Comparison of ENCODE assay signal across 20 cellular contexts in genomic region chr3:72595927-72596610, GRCh38.
DNase-seq lines count a peak whose midpoint lies in the region; ATAC-seq and TF ChIP-seq lines count a peak whose summit lies in the region.
"Had no signal": no experiment of that assay in that cellular context is flagged by ENCODE, and none has a peak within 500 bp of the region (broad histone marks: within the 10 kb centered on the region; RNA-seq: fewer than 3 reads in every experiment).

No MANE protein-coding gene starts in this region.

- peaks cover 4% of the 10 kb centered on the region; the same call in 1 of the 2 replicates for H3K4me1 ChIP-seq in HEK293 (ENCODE audit: control insufficient read depth, insufficient read depth, low read length)
- peaks cover 22% of the 10 kb centered on the region for H3K4me1 ChIP-seq in endodermal cell (ENCODE audit: control insufficient read depth, insufficient read depth, low read length)
- no peaks in the 10 kb centered on the region for H3K4me1 ChIP-seq in prostate gland (replicated peaks)
- no peaks in the 10 kb centered on the region for H3K4me1 ChIP-seq in CD8-positive, alpha-beta T cell (ENCODE audit: insufficient read depth, low read length)
- no peaks in the 10 kb centered on the region for H3K4me1 ChIP-seq in gastrocnemius medialis
- H3K4me1 ChIP-seq: HAP-1 had no signal

- no peak for ATAC-seq in HG03460 (IDR thresholded peaks at IDR 0.05; ENCODE audit: unreplicated experiment)
- no peak for ATAC-seq in CD8-positive, alpha-beta T cell
- ATAC-seq in gastrocnemius medialis, result no peak

- 87% methylated on average over 6 to 7 of the region's 7 CpGs for WGBS in endodermal cell (ENCODE audit: insufficient coverage in 1 of 2, insufficient read length in 1 of 2), 2 experiments
- WGBS in prostate gland, result 95% methylated on average over 7 of the region's 7 CpGs

- no peak overlapping the region for H3K9ac ChIP-seq in endodermal cell (ENCODE audit: extremely low read depth, low read length, poor library complexity, severe bottlenecking)
- H3K9ac ChIP-seq: BLaER1 had no signal

- H3K9me3 ChIP-seq in HEK293 (ENCODE audit: control insufficient read depth, insufficient read depth, low read depth, low read length) (no peaks in the 10 kb centered on the region), endodermal cell (ENCODE audit: control insufficient read depth, low read length) (no peaks in the 10 kb centered on the region), prostate gland (no peaks in the 10 kb centered on the region), gastrocnemius medialis (no peaks in the 10 kb centered on the region)
- no peaks in the 10 kb centered on the region for H3K9me3 ChIP-seq in CD8-positive, alpha-beta T cell (ENCODE audit: low read length)
- H3K9me3 ChIP-seq: BLaER1, HAP-1 had no signal

- H3K27me3 ChIP-seq in endodermal cell (ENCODE audit: control insufficient read depth, insufficient read depth, low read length, poor library complexity, severe bottlenecking) (no peaks in the 10 kb centered on the region), prostate gland (replicated peaks; ENCODE audit: insufficient read depth) (no peaks in the 10 kb centered on the region), gastrocnemius medialis (peaks cover 0 to 4% (median 2%) of the 10 kb centered on the region in 3 donors)
- H3K27me3 ChIP-seq in CD8-positive, alpha-beta T cell (ENCODE audit: insufficient read depth, low read length), result no peaks in the 10 kb centered on the region
- H3K27me3 ChIP-seq: BLaER1 had no signal

- H3K4me3 ChIP-seq in HEK293 (ENCODE audit: low read depth, low read length) (no peak overlapping the region), endodermal cell (ENCODE audit: low read length) (no peak overlapping the region), prostate gland (no peak overlapping the region), gastrocnemius medialis (no peak overlapping the region)
- H3K4me3 ChIP-seq in CD8-positive, alpha-beta T cell (ENCODE audit: low read depth, low read length), result no peak overlapping the region
- H3K4me3 ChIP-seq: BLaER1, HAP-1 had no signal

- TF ChIP-seq CTCF in HEK293 (tag by site-specific recombination; IDR thresholded peaks at IDR 0.05), result no peak
- no peak for TF ChIP-seq CTCF in endodermal cell (conservative IDR thresholded peaks at IDR 0.05)
- no peak for TF ChIP-seq CTCF in prostate gland (IDR thresholded peaks at IDR 0.05)
- TF ChIP-seq CTCF in CD8-positive, alpha-beta T cell (IDR thresholded peaks at IDR 0.05), result no peak
- no peak for TF ChIP-seq CTCF in gastrocnemius medialis (IDR thresholded peaks at IDR 0.05 in 4 of 5, conservative IDR thresholded peaks at IDR 0.05 in 1 of 5)

- in situ Hi-C loops in gastrocnemius medialis (cut with MboI; ENCODE audit: low sequenced_read_pairs in 4 of 4), result no loop called here

- no peaks in the 10 kb centered on the region for H3K36me3 Mint-ChIP-seq in activated CD4-positive, alpha-beta T cell treated with anti-CD3 and anti-CD28 coated beads, Interleukin-2, amount 10 ng/mL, durations not matched to agents 7 days and 5 days (ENCODE audit: low read depth)
- H3K36me3 Mint-ChIP-seq in endodermal cell (ENCODE audit: low read depth), result no peaks in the 10 kb centered on the region
- H3K36me3 Mint-ChIP-seq in CD8-positive, alpha-beta T cell, result no peaks in the 10 kb centered on the region
- H3K36me3 Mint-ChIP-seq: CD8-positive, alpha-beta memory T cell had no signal

- DNase-seq in activated CD4-positive, alpha-beta T cell treated with anti-CD3 and anti-CD28 coated beads, Interleukin-2, amount 10 ng/mL, durations not matched to agents 7 days and 5 days, result no peak
- DNase-seq in activated CD4-positive, alpha-beta T cell treated with anti-CD3 and anti-CD28 coated beads, Interleukin-2, amount 50 U/mL, for 1 hour, result no peak
- peak; percentile 50 for DNase-seq in endodermal cell
- no peak for DNase-seq in prostate gland (ENCODE audit: low spot score)
- DNase-seq in CD8-positive, alpha-beta T cell, result no peak
- DNase-seq in gastrocnemius medialis, result no peak
- DNase-seq: 8988T; CD8-positive, alpha-beta memory T cell; DMS79 treated with DMSO at 0.1 percent for 48 hours; KBM-7; NCI-H1436; NCI-H2029; NCI-H2171; NCI-H446 treated with DMSO at 0.1 percent for 48 hours; NK-92 treated with Interleukin-12 subunit alpha and Interleukin-12 subunit beta, amount 100 ng/mL, for 24 hours; SHP77 treated with DMSO at 0.1 percent for 48 hours had no signal

- no peaks in the 10 kb centered on the region for H3K27me3 Mint-ChIP-seq in activated CD4-positive, alpha-beta T cell treated with anti-CD3 and anti-CD28 coated beads, Interleukin-2, amount 10 ng/mL, durations not matched to agents 7 days and 5 days
- H3K27me3 Mint-ChIP-seq in endodermal cell (ENCODE audit: insufficient read depth), result peaks cover 4% of the 10 kb centered on the region
- H3K27me3 Mint-ChIP-seq in CD8-positive, alpha-beta T cell (ENCODE audit: low read depth), result no peaks in the 10 kb centered on the region

- H3K36me3 ChIP-seq in HEK293 (ENCODE audit: control insufficient read depth in 2 of 2, insufficient read depth in 1 of 2, low read length in 2 of 2) (no peaks in the 10 kb centered on the region), endodermal cell (ENCODE audit: control insufficient read depth, insufficient read depth, low read length) (no peaks in the 10 kb centered on the region), prostate gland (no peaks in the 10 kb centered on the region), gastrocnemius medialis (no peaks in the 10 kb centered on the region)
- H3K36me3 ChIP-seq in CD8-positive, alpha-beta T cell (ENCODE audit: insufficient read depth, low read length), result no peaks in the 10 kb centered on the region
- H3K36me3 ChIP-seq: BLaER1, HAP-1 had no signal

- H3K27ac Mint-ChIP-seq in activated CD4-positive, alpha-beta T cell treated with anti-CD3 and anti-CD28 coated beads, Interleukin-2, amount 10 ng/mL, durations not matched to agents 7 days and 5 days, result peak overlapping the region; percentile 51
- no peak overlapping the region for H3K27ac Mint-ChIP-seq in endodermal cell
- no peak overlapping the region for H3K27ac Mint-ChIP-seq in CD8-positive, alpha-beta T cell
- H3K27ac Mint-ChIP-seq: CD8-positive, alpha-beta memory T cell had no signal

- no peak overlapping the region for H3K4me3 Mint-ChIP-seq in activated CD4-positive, alpha-beta T cell treated with anti-CD3 and anti-CD28 coated beads, Interleukin-2, amount 10 ng/mL, durations not matched to agents 7 days and 5 days
- no peak overlapping the region for H3K4me3 Mint-ChIP-seq in endodermal cell
- no peak overlapping the region for H3K4me3 Mint-ChIP-seq in CD8-positive, alpha-beta T cell
- H3K4me3 Mint-ChIP-seq: CD8-positive, alpha-beta memory T cell had no signal

- TF ChIP-seq POLR2A in prostate gland (IDR thresholded peaks at IDR 0.05), result no peak
- no peak for TF ChIP-seq POLR2A in gastrocnemius medialis (IDR thresholded peaks at IDR 0.05)

- intact Hi-C loops in prostate gland (cut with DNase I) (no loop called here), gastrocnemius medialis (cut with DNase I; ENCODE audit: low total_unique reads) (no loop called here)
- intact Hi-C loops in CD8-positive, alpha-beta T cell (cut with DNase I, micrococcal nuclease), result no loop called here

- H3K9me3 Mint-ChIP-seq in activated CD4-positive, alpha-beta T cell treated with anti-CD3 and anti-CD28 coated beads, Interleukin-2, amount 10 ng/mL, durations not matched to agents 7 days and 5 days, result no peaks in the 10 kb centered on the region
- H3K9me3 Mint-ChIP-seq in endodermal cell, result no peaks in the 10 kb centered on the region
- no peaks in the 10 kb centered on the region for H3K9me3 Mint-ChIP-seq in CD8-positive, alpha-beta T cell

- POLR2A ChIA-PET in activated CD4-positive, alpha-beta T cell treated with anti-CD3 and anti-CD28 coated beads, Interleukin-2, amount 10 ng/mL, durations not matched to agents 7 days and 5 days (lab: Charles Lee), result no interaction called here
- POLR2A ChIA-PET in HEK293 (lab: Yijun Ruan, JAX), result no interaction called here
- POLR2A ChIA-PET in CD8-positive, alpha-beta T cell (lab: Charles Lee), result no interaction called here

- H3K27ac ChIP-seq in HEK293 (ENCODE audit: extremely low read depth, low read depth, low read length), result no peak overlapping the region
- H3K27ac ChIP-seq in endodermal cell (ENCODE audit: low read depth, low read length), result no peak overlapping the region
- H3K27ac ChIP-seq in prostate gland, result no peak overlapping the region
- H3K27ac ChIP-seq in CD8-positive, alpha-beta T cell (ENCODE audit: low read depth, low read length), result no peak overlapping the region
- H3K27ac ChIP-seq in gastrocnemius medialis, result no peak overlapping the region
- H3K27ac ChIP-seq: BLaER1 had no signal

- CTCF ChIA-PET in activated CD4-positive, alpha-beta T cell treated with anti-CD3 and anti-CD28 coated beads, Interleukin-2, amount 10 ng/mL, durations not matched to agents 7 days and 5 days (lab: Charles Lee), result no interaction called here
- CTCF ChIA-PET in HEK293 (lab: Yijun Ruan, JAX), result interaction anchor here (0.7 kb wide), 1 partner anchor 139 kb away, joined by 3 read pairs; no protein-coding TSS in a partner anchor
- CTCF ChIA-PET in CD8-positive, alpha-beta T cell (lab: Charles Lee), result no interaction called here

- no peaks in the 10 kb centered on the region for H3K4me1 Mint-ChIP-seq in activated CD4-positive, alpha-beta T cell treated with anti-CD3 and anti-CD28 coated beads, Interleukin-2, amount 10 ng/mL, durations not matched to agents 7 days and 5 days
- peaks cover 33% of the 10 kb centered on the region for H3K4me1 Mint-ChIP-seq in endodermal cell
- no peaks in the 10 kb centered on the region for H3K4me1 Mint-ChIP-seq in CD8-positive, alpha-beta T cell (ENCODE audit: low read depth)
- H3K4me1 Mint-ChIP-seq: CD8-positive, alpha-beta memory T cell had no signal

TF ChIP-seq in HEK293, 187 proteins besides CTCF, POLR2A, EP300 and RAD21:
- TF ChIP-seq ZNF623 (tag by site-specific recombination; IDR thresholded peaks at IDR 0.05), result no peak
- no peak for TF ChIP-seq ZNF16 (tag by site-specific recombination; IDR thresholded peaks at IDR 0.05; ENCODE audit: low read depth)
- TF ChIP-seq MEIS1 (CRISPR knock-in tag; IDR thresholded peaks at IDR 0.05; ENCODE audit: borderline replicate concordance), result no peak
- no peak for TF ChIP-seq ZNF549 (tag by site-specific recombination; IDR thresholded peaks at IDR 0.05)
- TF ChIP-seq EGR2 (tag by site-specific recombination; IDR thresholded peaks at IDR 0.05; ENCODE audit: low read depth), result peak; percentile 55
- peak; percentile 52; the same call in 1 of the 2 replicates for TF ChIP-seq ZIC2 (tag by site-specific recombination; IDR thresholded peaks at IDR 0.05)
- peak; percentile 55 for TF ChIP-seq ZFHX2 (tag by site-specific recombination; conservative IDR thresholded peaks at IDR 0.05)
- no peak for TF ChIP-seq ZNF433 (tag by site-specific recombination; IDR thresholded peaks at IDR 0.05; ENCODE audit: low read depth)
- TF ChIP-seq ZNF335 (tag by site-specific recombination; conservative IDR thresholded peaks at IDR 0.05), result no peak
- TF ChIP-seq ZNF404 (tag by site-specific recombination; IDR thresholded peaks at IDR 0.05), result no peak
